ENCODE assay signal across 21 cellular contexts in genomic region chr11:33859306-33859705, GRCh38. TPM values are rescaled to one million over a fixed set of nuclear protein-coding genes. Genes with fewer than 3 reads are reported as not detected.
DNase-seq lines count a peak whose midpoint lies in the region; ATAC-seq, FAIRE-seq and TF ChIP-seq lines count a peak whose summit lies in the region.
"Had no signal": no experiment of that assay in that cellular context is flagged by ENCODE, and none has a peak within 500 bp of the region (broad histone marks: within the 10 kb centered on the region; RNA-seq: fewer than 3 reads in every experiment).

No MANE protein-coding gene starts in this region.

- H3K9me3 Mint-ChIP-seq in stimulated activated memory B cell treated with anti-CD40 and anti-IgM and Interleukin-4, amounts not matched to agents 10 μg/mL and 1 μg/mL and 100 μg/mL, for 72 hours: no peaks in the 10 kb centered on the region
- H3K9me3 Mint-ChIP-seq: CD4-positive, alpha-beta T cell; CD8-positive, alpha-beta memory T cell had no signal

- H3K4ac ChIP-seq in neuronal stem cell (ENCODE audit: low read length): no peak overlapping the region

- H3K27me3 ChIP-seq in neuronal stem cell (ENCODE audit: control insufficient read depth in 3 of 3, insufficient read depth in 3 of 3, low read depth in 1 of 3, low read length in 3 of 3) (peaks cover 0 to 75% (median 0%) of the 10 kb centered on the region in 3 experiments), transverse colon (peaks cover 9% of the 10 kb centered on the region)

- no peak overlapping the region for H2AFZ ChIP-seq in neuronal stem cell (ENCODE audit: low read length)
- H2AFZ ChIP-seq: GM23248 had no signal

- no peak overlapping the region for H3K4me3 ChIP-seq in neuronal stem cell (ENCODE audit: low read length in 2 of 2)
- H3K4me3 ChIP-seq in transverse colon: no peak overlapping the region
- H3K4me3 ChIP-seq: GM23248 had no signal

- no peak overlapping the region for H3K14ac ChIP-seq in neuronal stem cell (ENCODE audit: low read length)

- no peak overlapping the region for H3K4me2 ChIP-seq in neuronal stem cell (ENCODE audit: insufficient read depth, low read length, poor library complexity, severe bottlenecking)

- H2BK5ac ChIP-seq in neuronal stem cell (ENCODE audit: low read length): no peak overlapping the region

- no peak for ATAC-seq in stimulated activated memory B cell treated with anti-CD40 and anti-IgM and Interleukin-4, amounts not matched to agents 10 μg/mL and 1 μg/mL and 100 μg/mL, for 72 hours

- peak overlapping the region; percentile 45 for H4K8ac ChIP-seq in neuronal stem cell (ENCODE audit: low read depth, low read length)

- no peak overlapping the region for H2BK15ac ChIP-seq in neuronal stem cell (ENCODE audit: low read length)

- no peaks in the 10 kb centered on the region for H3K79me1 ChIP-seq in neuronal stem cell (ENCODE audit: low read depth, low read length)

- H3K36me3 Mint-ChIP-seq in stimulated activated memory B cell treated with anti-CD40 and anti-IgM and Interleukin-4, amounts not matched to agents 10 μg/mL and 1 μg/mL and 100 μg/mL, for 72 hours: peaks cover 18% of the 10 kb centered on the region
- H3K36me3 Mint-ChIP-seq: CD8-positive, alpha-beta memory T cell had no signal

- peaks cover 0 to 3% of the 10 kb centered on the region in 2 donors for H3K4me1 ChIP-seq in neuronal stem cell (ENCODE audit: control insufficient read depth in 2 of 2, insufficient read depth in 1 of 2, low read depth in 1 of 2, low read length in 2 of 2)
- H3K4me1 ChIP-seq in transverse colon: no peaks in the 10 kb centered on the region

- intact Hi-C loops in transverse colon (cut with DNase I; ENCODE audit: low total_unique reads): loop anchor here (5.0 kb wide), 1 partner anchor 113 kb away; no protein-coding TSS in a partner anchor

- no peak for TF ChIP-seq EP300 in transverse colon (IDR thresholded peaks at IDR 0.05; ENCODE audit: low read depth)

- no peak overlapping the region for H2AK5ac ChIP-seq in neuronal stem cell (ENCODE audit: low read depth, low read length)

- H3K4me1 Mint-ChIP-seq in stimulated activated memory B cell treated with anti-CD40 and anti-IgM and Interleukin-4, amounts not matched to agents 10 μg/mL and 1 μg/mL and 100 μg/mL, for 72 hours: peaks cover 5% of the 10 kb centered on the region
- H3K4me1 Mint-ChIP-seq: CD8-positive, alpha-beta memory T cell had no signal

- TF ChIP-seq CTCF in D721Med (IDR thresholded peaks at IDR 0.05; ENCODE audit: insufficient read depth, missing control alignments) (no peak), transverse colon (IDR thresholded peaks at IDR 0.05) (no peak)

- H3K23ac ChIP-seq in neuronal stem cell (ENCODE audit: low read depth, low read length, poor library complexity): no peak overlapping the region

- H3K18ac ChIP-seq in neuronal stem cell (ENCODE audit: low read length): no peak overlapping the region

- H3K27ac Mint-ChIP-seq in stimulated activated memory B cell treated with anti-CD40 and anti-IgM and Interleukin-4, amounts not matched to agents 10 μg/mL and 1 μg/mL and 100 μg/mL, for 72 hours: peak overlapping the region; percentile 14
- H3K27ac Mint-ChIP-seq: CD4-positive, alpha-beta T cell had no signal

- H3K27ac ChIP-seq in KOPT-K1 (ENCODE audit: low read depth, low read length, poor library complexity, severe bottlenecking): peak overlapping the region; percentile 97
- H3K27ac ChIP-seq in neuronal stem cell (replicated peaks; ENCODE audit: low read length): no peak overlapping the region
- no peak overlapping the region for H3K27ac ChIP-seq in transverse colon
- H3K27ac ChIP-seq: C4-2B, GM23248 had no signal

- no peak overlapping the region for H2BK12ac ChIP-seq in neuronal stem cell (ENCODE audit: low read length)

- FAIRE-seq in D721Med (lab: Jason Lieb, UNC): no peak
- FAIRE-seq: GM12891, GM18507, GM19239, H1 had no signal

- H3K9me3 ChIP-seq in KOPT-K1 (ENCODE audit: insufficient read depth, low read length, poor library complexity, severe bottlenecking) (no peaks in the 10 kb centered on the region), neuronal stem cell (replicated peaks in 1 of 2; ENCODE audit: control insufficient read depth in 2 of 2, insufficient read depth in 1 of 2, low read depth in 1 of 2, low read length in 2 of 2) (no peaks in the 10 kb centered on the region), transverse colon (no peaks in the 10 kb centered on the region)

- in situ Hi-C loops in transverse colon (cut with MboI; ENCODE audit: low pct_ligation_motif_present in 1 of 4, low pct_unique_long_range_greater_than_20kb in 1 of 4, low sequenced_read_pairs in 3 of 4): loop anchor here (5.0 to 25.0 kb wide), 6 partner anchors 113 to 505 kb away; partner anchors contain the start of gene ABTB2 (in 1 of the 4)

- no peak overlapping the region for H3K9ac ChIP-seq in neuronal stem cell (ENCODE audit: low read depth, low read length, poor library complexity)
- H3K9ac ChIP-seq: GM23248 had no signal

- no peaks in the 10 kb centered on the region for H3K27me3 Mint-ChIP-seq in stimulated activated memory B cell treated with anti-CD40 and anti-IgM and Interleukin-4, amounts not matched to agents 10 μg/mL and 1 μg/mL and 100 μg/mL, for 72 hours

- H3K4me3 Mint-ChIP-seq in stimulated activated memory B cell treated with anti-CD40 and anti-IgM and Interleukin-4, amounts not matched to agents 10 μg/mL and 1 μg/mL and 100 μg/mL, for 72 hours: no peak overlapping the region
- H3K4me3 Mint-ChIP-seq: CD4-positive, alpha-beta T cell; CD8-positive, alpha-beta memory T cell had no signal

- H2BK120ac ChIP-seq in neuronal stem cell (ENCODE audit: low read depth, low read length): no peak overlapping the region

- no peak for TF ChIP-seq POLR2A in transverse colon (IDR thresholded peaks at IDR 0.05)

- DNase-seq in neuronal stem cell (ENCODE audit: low spot score) (no peak), D721Med (ENCODE audit: insufficient read length, low spot score) (no peak), transverse colon (no peak)
- no peak for DNase-seq in stimulated activated CD4-positive, alpha-beta T cell treated with anti-CD3 and anti-CD28 coated beads, Interleukin-4, amount 100 ng/mL, for 4 hours
- DNase-seq: CD4-positive, alpha-beta T cell; CD8-positive, alpha-beta memory T cell; DMS53; DMS79 treated with DMSO at 0.1 percent for 48 hours; GF-D8; GM23248; H7; HCEC 1CT had no signal

- no CpG with 5 or more reads among the region's 16 CpGs for WGBS in neuronal stem cell (ENCODE audit: extremely low coverage in 2 of 2, insufficient read length in 2 of 2, insufficient replicate concordance in 1 of 2), 2 donors
- 92 to 98% methylated on average over 6 to 16 of the region's 16 CpGs for WGBS in transverse colon (ENCODE audit: low coverage in 1 of 2), 2 donors

- H3K36me3 ChIP-seq in KOPT-K1 (ENCODE audit: insufficient read depth, low read length) (peaks cover 77% of the 10 kb centered on the region), neuronal stem cell (replicated peaks in 1 of 2; ENCODE audit: control insufficient read depth in 2 of 2, insufficient read depth in 2 of 2, low read length in 2 of 2) (no peaks in the 10 kb centered on the region), transverse colon (no peaks in the 10 kb centered on the region)

- no peak overlapping the region for H4K91ac ChIP-seq in neuronal stem cell (ENCODE audit: low read depth, low read length, poor library complexity)

RNA-seq across cellular contexts. Expression of gene LMO2, which starts 32.6 kb away (rescaled TPM):
- 1.9 TPM for polyA plus RNA-seq in neuronal stem cell (2013, experiment 1 of 2)
- 1.8 TPM for polyA plus RNA-seq in neuronal stem cell (2013, experiment 2 of 2)
- 10 to 100 TPM in 1 of 4 donors, 1 to 10 TPM in 3; 1.4 to 18.0 (median 4.0) TPM for total RNA-seq in transverse colon
- total RNA-seq: G401, GM23248 had no signal
- polyA plus RNA-seq: BJ; CD8-positive, alpha-beta memory T cell; GM23248 had no signal
